ENCODE assay signal across 27 cellular contexts in genomic region chr4:97665553-97665952, GRCh38.
"Had no signal": no experiment of that assay in that cellular context is flagged by ENCODE, and none has a peak within 500 bp of the region (broad histone marks: within the 10 kb centered on the region; RNA-seq: fewer than 3 reads in every experiment).

No MANE protein-coding gene starts in this region.

- H3K4me3 ChIP-seq: pancreas, psoas muscle, right lobe of liver, sigmoid colon, suprapubic skin, testis, tibial nerve, upper lobe of left lung, uterus had no signal

- ATAC-seq: naive thymus-derived CD8-positive, alpha-beta T cell; natural killer cell treated with Interleukin-12 subunit alpha and Interleukin-12 subunit beta and Interleukin-15 and Interleukin-18, amount 100 ng/mL, for 72 hours; pancreas; psoas muscle; right cardiac atrium; right lobe of liver had no signal

- H3K36me3 ChIP-seq: neutrophil, pancreas, right lobe of liver, sigmoid colon, suprapubic skin, tibial nerve, upper lobe of left lung, uterus had no signal

- H3K27ac ChIP-seq: neutrophil, pancreas, psoas muscle, right lobe of liver, sigmoid colon, suprapubic skin, testis, tibial nerve, upper lobe of left lung, uterus had no signal

- H3K27me3 ChIP-seq: neutrophil, pancreas, right lobe of liver, sigmoid colon, suprapubic skin, testis, tibial nerve, upper lobe of left lung, uterus had no signal

- H3K9me3 Mint-ChIP-seq: nephron progenitor cell; stimulated activated memory B cell treated with anti-CD40 and anti-IgM and Interleukin-4, amounts not matched to agents 10 μg/mL and 1 μg/mL and 100 μg/mL, for 72 hours had no signal

- DNase-seq: naive thymus-derived CD8-positive, alpha-beta T cell; nephron progenitor cell; nucleus accumbens; psoas muscle; right lobe of liver; sigmoid colon; small intestine; stimulated activated CD4-positive, alpha-beta T cell treated with anti-CD3 and anti-CD28 coated beads, Interleukin-15, amount 100 ng/mL, for 24 hours; stimulated activated CD4-positive, alpha-beta T cell treated with anti-CD3 and anti-CD28 coated beads, Interleukin-2, amount 100 ng/mL, for 24 hours; stimulated activated CD4-positive, alpha-beta T cell treated with anti-CD3 and anti-CD28 coated beads, Interleukin-2, amount 100 ng/mL, for 48 hours; stimulated activated CD4-positive, alpha-beta T cell treated with anti-CD3 and anti-CD28 coated beads, Interleukin-4, amount 100 ng/mL, for 24 hours; stimulated activated naive CD4-positive, alpha-beta T cell; substantia nigra; testis; trophoblast cell; upper lobe of left lung; uterus had no signal

- H3K4me1 ChIP-seq: pancreas, psoas muscle, right lobe of liver, sigmoid colon, suprapubic skin, testis, tibial nerve, upper lobe of left lung, uterus had no signal

- H3K27ac Mint-ChIP-seq: naive thymus-derived CD8-positive, alpha-beta T cell; natural killer cell treated with Interleukin-12 subunit alpha and Interleukin-12 subunit beta and Interleukin-15 and Interleukin-18, amount 100 ng/mL, for 72 hours; nephron progenitor cell; progenitor cell of endocrine pancreas; stimulated activated memory B cell treated with anti-CD40 and anti-IgM and Interleukin-4, amounts not matched to agents 10 μg/mL and 1 μg/mL and 100 μg/mL, for 72 hours; stimulated activated naive CD8-positive, alpha-beta T cell treated with anti-CD3 and anti-CD28 coated beads, Interleukin-15, Interleukin-2, amounts not matched to agents 100 ng/mL and 50 ng/mL, for 24 hours had no signal

- H3K27me3 Mint-ChIP-seq: naive thymus-derived CD8-positive, alpha-beta T cell; natural killer cell treated with Interleukin-12 subunit alpha and Interleukin-12 subunit beta and Interleukin-15 and Interleukin-18, amount 100 ng/mL, for 72 hours; progenitor cell of endocrine pancreas; stimulated activated memory B cell treated with anti-CD40 and anti-IgM and Interleukin-4, amounts not matched to agents 10 μg/mL and 1 μg/mL and 100 μg/mL, for 72 hours; stimulated activated naive CD8-positive, alpha-beta T cell treated with anti-CD3 and anti-CD28 coated beads, Interleukin-15, Interleukin-2, amounts not matched to agents 100 ng/mL and 50 ng/mL, for 24 hours had no signal

- H3K9me3 ChIP-seq: neutrophil, pancreas, psoas muscle, right lobe of liver, testis, uterus had no signal

- H3K4me3 Mint-ChIP-seq: naive thymus-derived CD8-positive, alpha-beta T cell; natural killer cell treated with Interleukin-12 subunit alpha and Interleukin-12 subunit beta and Interleukin-15 and Interleukin-18, amount 100 ng/mL, for 72 hours; nephron progenitor cell; neural crest cell; stimulated activated memory B cell treated with anti-CD40 and anti-IgM and Interleukin-4, amounts not matched to agents 10 μg/mL and 1 μg/mL and 100 μg/mL, for 72 hours; stimulated activated naive CD8-positive, alpha-beta T cell treated with anti-CD3 and anti-CD28 coated beads, Interleukin-15, Interleukin-2, amounts not matched to agents 100 ng/mL and 50 ng/mL, for 24 hours had no signal

- H3K36me3 Mint-ChIP-seq: naive thymus-derived CD8-positive, alpha-beta T cell; stimulated activated memory B cell treated with anti-CD40 and anti-IgM and Interleukin-4, amounts not matched to agents 10 μg/mL and 1 μg/mL and 100 μg/mL, for 72 hours had no signal

- H3K4me1 Mint-ChIP-seq: naive thymus-derived CD8-positive, alpha-beta T cell; neural crest cell; stimulated activated memory B cell treated with anti-CD40 and anti-IgM and Interleukin-4, amounts not matched to agents 10 μg/mL and 1 μg/mL and 100 μg/mL, for 72 hours had no signal
